8 cellular contexts compared by ENCODE assay signal in genomic region chr14:91115986-91116385, GRCh38. TPM values are rescaled to one million over a fixed set of nuclear protein-coding genes. Genes with fewer than 3 reads are reported as not detected.
DNase-seq lines count a peak whose midpoint lies in the region; ATAC-seq and TF ChIP-seq lines count a peak whose summit lies in the region.

No MANE protein-coding gene starts in this region.

- H3K27ac ChIP-seq in right cardiac atrium (ENCODE audit: low read length), result peak overlapping the region; percentile 97
- H3K27ac ChIP-seq in ascending aorta, result peak overlapping the region; percentile 8 to 79
- H3K27ac ChIP-seq in lung (ENCODE audit: low read depth in 1 of 2, low read length in 1 of 2), result peak overlapping the region; percentile 92 to 98

- H3K4me3 ChIP-seq in right cardiac atrium (ENCODE audit: low read length), result peak overlapping the region; percentile 82
- H3K4me3 ChIP-seq in ascending aorta, result peak overlapping the region; percentile 73 to 81
- no peak overlapping the region for H3K4me3 ChIP-seq in lung

- H3K9me3 ChIP-seq in right cardiac atrium (ENCODE audit: control insufficient read depth, low read length) (no peaks in the 10 kb centered on the region), ascending aorta (no peaks in the 10 kb centered on the region), lung (ENCODE audit: control insufficient read depth in 2 of 2, insufficient read depth in 1 of 2, low read length in 1 of 2) (no peaks in the 10 kb centered on the region)

- DNase-seq in right cardiac atrium (no peak), Right ventricle myocardium superior (no peak), ascending aorta (ENCODE audit: low spot score in 2 of 2) (no peak), lung (ENCODE audit: low spot score) (no peak), SW 1271 (lab: John Stamatoyannopoulos, UW) (no peak), hippocampal formation (lab: John Stamatoyannopoulos, UW) (no peak)

- H3K36me3 ChIP-seq in ascending aorta (no peaks in the 10 kb centered on the region), lung (ENCODE audit: control insufficient read depth in 2 of 2, insufficient read depth in 2 of 2, low read length in 2 of 2) (peaks cover 0 to 7% of the 10 kb centered on the region in 2 donors)

- WGBS in right cardiac atrium, result 86% methylated on average over 2 of the region's 2 CpGs
- 57 to 73% methylated on average over 2 of the region's 2 CpGs for WGBS in lung, 2 donors

- H3K27me3 ChIP-seq in right cardiac atrium (ENCODE audit: control insufficient read depth, insufficient read depth) (no peaks in the 10 kb centered on the region), ascending aorta (no peaks in the 10 kb centered on the region), lung (ENCODE audit: control insufficient read depth, insufficient read depth) (no peaks in the 10 kb centered on the region)

- intact Hi-C loops in right cardiac atrium (cut with DNase I) (no loop called here), Right ventricle myocardium superior (cut with DNase I) (loop anchor here (2.0 kb wide), 1 partner anchor 55 kb away; the partner anchor contains the start of gene RPS6KA5), ascending aorta (cut with DNase I) (loop anchor here (2.0 kb wide), 1 partner anchor 55 kb away; the partner anchor contains the start of gene RPS6KA5)

- H3K4me1 ChIP-seq in right cardiac atrium (ENCODE audit: control insufficient read depth, insufficient read depth, low read length) (peaks cover 16% of the 10 kb centered on the region), ascending aorta (peaks cover 7 to 17% of the 10 kb centered on the region in 2 donors), lung (ENCODE audit: control insufficient read depth in 2 of 2, insufficient read depth in 2 of 2, low read length in 2 of 2) (peaks cover 9 to 17% of the 10 kb centered on the region in 2 donors)

- ATAC-seq in right cardiac atrium (no peak), Right ventricle myocardium superior (ENCODE audit: poor library complexity) (no peak), lung (ENCODE audit: insufficient read depth, low FRiP score) (no peak), HG03378 (IDR thresholded peaks at IDR 0.05; ENCODE audit: unreplicated experiment) (no peak), HG02678 (IDR thresholded peaks at IDR 0.05; ENCODE audit: unreplicated experiment) (no peak)

- TF ChIP-seq CTCF in ascending aorta (IDR thresholded peaks at IDR 0.05) (no peak), lung (IDR thresholded peaks at IDR 0.05; ENCODE audit: control extremely low read depth, extremely low read depth) (no peak)

RNA-seq across cellular contexts. Expression of gene DGLUCY, which starts 2.1 kb away (rescaled TPM):
- total RNA-seq in right cardiac atrium (100 to 1,000 TPM; 145 to 208 (median 179) TPM), Right ventricle myocardium superior (240 TPM), ascending aorta (59.2 TPM), lung (10 to 100 TPM; 67.2 to 74.3 TPM)
- polyA plus RNA-seq in right cardiac atrium (112 TPM), lung (10 to 100 TPM; 29.0 to 36.9 TPM)

RNA-seq across cellular contexts. Expression of gene RPS6KA5, which starts 55.5 kb away (rescaled TPM):
- 10 to 100 TPM in 3 of 4 donors, 1 to 10 TPM in 1; 9.9 to 15.5 (median 13.2) TPM for total RNA-seq in right cardiac atrium
- polyA plus RNA-seq in right cardiac atrium, result 2.0 TPM
- total RNA-seq in Right ventricle myocardium superior, result 14.6 TPM
- total RNA-seq in ascending aorta, result 0.21 TPM
- total RNA-seq in lung, result 10 to 100 TPM in 1 of 2 donors, 1 to 10 TPM in 1; 9.0 to 14.8 TPM
- 1 to 10 TPM; 1.1 to 2.2 TPM for polyA plus RNA-seq in lung

Comparison
In these comparisons a context has a peak if more than half of its experiments do, and no peak if none do; other contexts are left out.
1. intact Hi-C loops: an anchor here in Right ventricle myocardium superior (2.0 kb wide) and ascending aorta (2.0 kb wide); none called in right cardiac atrium.
2. H3K27ac ChIP-seq: peak in every context shown above with its lines; median percentile 97 in right cardiac atrium; 95 in lung; 44 in ascending aorta.